ENCODE assay signal across 8 cellular contexts in genomic region chr19:45370410-45371204, GRCh38. TPM values are rescaled to one million over a fixed set of nuclear protein-coding genes. Genes with fewer than 3 reads are reported as not detected.
DNase-seq lines count a peak whose midpoint lies in the region; FAIRE-seq and TF ChIP-seq lines count a peak whose summit lies in the region.

Gene ERCC2, minus strand, starts transcription at chr19:45370573. Its CDS starts 33 bp downstream, at chr19:45370540.

- peak within 1 kb of the TSS; percentile 93 to 98 (median 97) for H3K27ac Mint-ChIP-seq in nephron
- H3K27ac Mint-ChIP-seq in stimulated activated naive CD8-positive, alpha-beta T cell treated with anti-CD3 and anti-CD28 coated beads, Interleukin-15, Interleukin-2, amounts not matched to agents 100 ng/mL and 50 ng/mL, for 24 hours: peak within 1 kb of the TSS; percentile 98

- peak; percentile 55 for FAIRE-seq in H54 (lab: Jason Lieb, UNC)

- H3K4me1 Mint-ChIP-seq in nephron: peaks cover 11% of the 10 kb centered on the region
- H3K4me1 Mint-ChIP-seq in stimulated activated naive CD8-positive, alpha-beta T cell treated with anti-CD3 and anti-CD28 coated beads, Interleukin-15, Interleukin-2, amounts not matched to agents 100 ng/mL and 50 ng/mL, for 24 hours (ENCODE audit: low read depth): peaks cover 19% of the 10 kb centered on the region

- H3K4me3 ChIP-seq in fibroblast of the aortic adventitia (ENCODE audit: low read depth, low read length): peak within 1 kb of the TSS; percentile 81

- peaks cover 3% of the 10 kb centered on the region for H3K36me3 Mint-ChIP-seq in nephron (ENCODE audit: low read depth)
- H3K36me3 Mint-ChIP-seq in stimulated activated naive CD8-positive, alpha-beta T cell treated with anti-CD3 and anti-CD28 coated beads, Interleukin-15, Interleukin-2, amounts not matched to agents 100 ng/mL and 50 ng/mL, for 24 hours (ENCODE audit: low read depth): no peaks in the 10 kb centered on the region

- 0 out of 2 replicates have a peak, but pooled peaks have one; percentile 20 for TF ChIP-seq POLR2A in H54 (IDR thresholded peaks at IDR 0.05; ENCODE audit: low read depth, low read length)

- DNase-seq in EL (peak; percentile 99), H54 (ENCODE audit: insufficient read length, low spot score) (peak; percentile 96), M059J (ENCODE audit: low read depth) (peak; percentile 97), SHP77 (lab: John Stamatoyannopoulos, UW) (peak; percentile 96 to 97), fibroblast of the aortic adventitia (ENCODE audit: low read depth) (peak; percentile 99)
- DNase-seq in activated effector memory CD4-positive, alpha-beta T cell treated with Interleukin-2 at 50 U/mL for 16 hours: peak; percentile 99

- no peaks in the 10 kb centered on the region for H3K27me3 Mint-ChIP-seq in nephron (ENCODE audit: low read depth)
- H3K27me3 Mint-ChIP-seq in stimulated activated naive CD8-positive, alpha-beta T cell treated with anti-CD3 and anti-CD28 coated beads, Interleukin-15, Interleukin-2, amounts not matched to agents 100 ng/mL and 50 ng/mL, for 24 hours: no peaks in the 10 kb centered on the region

- peak within 1 kb of the TSS; percentile 83 to 85 (median 84) for H3K4me3 Mint-ChIP-seq in nephron
- H3K4me3 Mint-ChIP-seq in stimulated activated naive CD8-positive, alpha-beta T cell treated with anti-CD3 and anti-CD28 coated beads, Interleukin-15, Interleukin-2, amounts not matched to agents 100 ng/mL and 50 ng/mL, for 24 hours: peak within 1 kb of the TSS; percentile 91

- no peak for TF ChIP-seq CTCF in fibroblast of the aortic adventitia (IDR thresholded peaks at IDR 0.05; ENCODE audit: insufficient read depth, low read length)
- TF ChIP-seq CTCF in nephron (IDR thresholded peaks at IDR 0.05; ENCODE audit: unreplicated experiment in 3 of 3): no peak

- no peaks in the 10 kb centered on the region for H3K9me3 Mint-ChIP-seq in nephron
- no peaks in the 10 kb centered on the region for H3K9me3 Mint-ChIP-seq in stimulated activated naive CD8-positive, alpha-beta T cell treated with anti-CD3 and anti-CD28 coated beads, Interleukin-15, Interleukin-2, amounts not matched to agents 100 ng/mL and 50 ng/mL, for 24 hours

RNA-seq across cellular contexts. Expression of gene ERCC2, which starts in this region (rescaled TPM):
- total RNA-seq in M059J (2014; rRNA removed; shearing (Covaris generic)): 30.6 and 51.7 TPM in 2 replicates
- total RNA-seq in fibroblast of the aortic adventitia (ENCODE audit: low replicate concordance): 22.3 and 34.8 TPM in 2 replicates

Comparison
In these comparisons a context has a peak if more than half of its experiments do, and no peak if none do; other contexts are left out.
1. Peak in every context shown above with its lines: DNase-seq and H3K4me3 ChIP-seq.